In the genomic region with DNA sequence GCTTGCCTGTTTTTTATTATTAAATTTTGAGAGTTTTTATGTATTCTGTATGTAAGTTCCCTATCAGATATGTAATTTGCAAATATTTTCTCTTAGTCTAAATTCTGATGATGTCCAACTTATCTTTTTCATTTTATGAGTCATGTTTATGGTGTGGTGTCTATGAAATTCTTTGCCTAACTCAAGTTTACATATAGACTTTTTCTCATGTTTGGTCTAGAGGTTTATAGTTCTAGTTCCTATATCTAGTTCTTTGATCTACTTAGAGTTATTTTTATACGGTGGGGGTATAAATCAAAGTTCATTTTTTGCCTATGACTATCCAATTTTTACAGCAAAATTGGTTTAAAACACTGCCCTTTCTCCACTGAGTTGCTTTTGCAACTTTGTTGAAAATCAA, we compare ENCODE assay signal across 1 cellular context.
TF ChIP-seq lines count a peak whose summit lies in the region.

No MANE protein-coding gene starts in this region.

TF ChIP-seq in IMR-90, 13 proteins besides CTCF, POLR2A, EP300 and RAD21:
- TF ChIP-seq NFE2L2 (IDR thresholded peaks at IDR 0.05; ENCODE audit: low read depth, low read length) (no peak), CEBPB (IDR thresholded peaks at IDR 0.05; ENCODE audit: low read depth, low read length) (no peak), FOS (IDR thresholded peaks at IDR 0.05; ENCODE audit: low read depth, low read length) (no peak), RCOR1 (IDR thresholded peaks at IDR 0.05; ENCODE audit: insufficient replicate concordance, low read length) (no peak), MXI1 (IDR thresholded peaks at IDR 0.05; ENCODE audit: borderline replicate concordance, low read depth, low read length) (no peak), SMC3 (IDR thresholded peaks at IDR 0.05; ENCODE audit: low read depth, low read length) (no peak), CHD1 (IDR thresholded peaks at IDR 0.05; ENCODE audit: low read depth, low read length) (no peak), RFX5 (IDR thresholded peaks at IDR 0.05; ENCODE audit: low read depth, low read length) (no peak), MAFK (IDR thresholded peaks at IDR 0.05; ENCODE audit: low read depth, low read length) (no peak), BHLHE40 (IDR thresholded peaks at IDR 0.05; ENCODE audit: low read depth, low read length) (no peak), MAZ (IDR thresholded peaks at IDR 0.05; ENCODE audit: borderline replicate concordance, low read depth, low read length) (no peak)
- TF ChIP-seq, protein P1, sequence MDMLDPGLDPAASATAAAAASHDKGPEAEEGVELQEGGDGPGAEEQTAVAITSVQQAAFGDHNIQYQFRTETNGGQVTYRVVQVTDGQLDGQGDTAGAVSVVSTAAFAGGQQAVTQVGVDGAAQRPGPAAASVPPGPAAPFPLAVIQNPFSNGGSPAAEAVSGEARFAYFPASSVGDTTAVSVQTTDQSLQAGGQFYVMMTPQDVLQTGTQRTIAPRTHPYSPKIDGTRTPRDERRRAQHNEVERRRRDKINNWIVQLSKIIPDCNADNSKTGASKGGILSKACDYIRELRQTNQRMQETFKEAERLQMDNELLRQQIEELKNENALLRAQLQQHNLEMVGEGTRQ (IDR thresholded peaks at IDR 0.05; ENCODE audit: low read depth, low read length), result no peak
- TF ChIP-seq, protein P2, sequence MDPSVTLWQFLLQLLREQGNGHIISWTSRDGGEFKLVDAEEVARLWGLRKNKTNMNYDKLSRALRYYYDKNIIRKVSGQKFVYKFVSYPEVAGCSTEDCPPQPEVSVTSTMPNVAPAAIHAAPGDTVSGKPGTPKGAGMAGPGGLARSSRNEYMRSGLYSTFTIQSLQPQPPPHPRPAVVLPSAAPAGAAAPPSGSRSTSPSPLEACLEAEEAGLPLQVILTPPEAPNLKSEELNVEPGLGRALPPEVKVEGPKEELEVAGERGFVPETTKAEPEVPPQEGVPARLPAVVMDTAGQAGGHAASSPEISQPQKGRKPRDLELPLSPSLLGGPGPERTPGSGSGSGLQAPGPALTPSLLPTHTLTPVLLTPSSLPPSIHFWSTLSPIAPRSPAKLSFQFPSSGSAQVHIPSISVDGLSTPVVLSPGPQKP (IDR thresholded peaks at IDR 0.05; ENCODE audit: borderline replicate concordance, low read depth, low read length), result no peak
TF ChIP-seq in IMR-90: peak in this region for 0.
